28 cellular contexts compared by ENCODE assay signal in genomic region chr7:2225336-2225735, GRCh38. TPM values are rescaled to one million over a fixed set of nuclear protein-coding genes. Genes with fewer than 3 reads are reported as not detected.
A peak's percentile ranks its signal among the peaks of the same experiment; 100 is the strongest.
DNase-seq lines count a peak whose midpoint lies in the region; ATAC-seq and TF ChIP-seq lines count a peak whose summit lies in the region.
"Had no signal": no experiment of that assay in that cellular context is flagged by ENCODE, and none has a peak within 500 bp of the region (broad histone marks: within the 10 kb centered on the region; RNA-seq: fewer than 3 reads in every experiment).

No MANE protein-coding gene starts in this region.

- peaks cover 4% of the 10 kb centered on the region; the same call in 1 of the 2 replicates for H3K79me2 ChIP-seq in OCI-LY7 (ENCODE audit: insufficient read depth, low read depth, low read length)

- no TSS peak for BruUV-seq in OCI-LY7 (replicated peaks; lab: Mats Ljungman, UMichigan)

- WGBS in lung, 2 donors: 74 to 89% methylated on average over 14 of the region's 14 CpGs

- H3K27ac Mint-ChIP-seq in activated naive CD4-positive, alpha-beta T cell treated with anti-CD3 and anti-CD28 coated beads, Interleukin-2, amount 50 U/mL, for 72 hours: peak overlapping the region in 1 of 2 donors; percentile 65
- H3K27ac Mint-ChIP-seq: activated CD8-positive, alpha-beta T cell treated with anti-CD3 and anti-CD28 coated beads, Interleukin-2, amount 10 ng/mL, durations not matched to agents 7 days and 5 days; activated naive CD8-positive, alpha-beta T cell treated with anti-CD3 and anti-CD28 coated beads for 36 hours; B cell; CD8-positive, alpha-beta T cell; dendritic cell treated with granulocyte-macrophage colony-stimulating factor and Interleukin-4, amounts not matched to agents 40 ng/mL and 50 ng/mL, for 4 days; progenitor cell of endocrine pancreas; T-helper 1 cell treated with Interleukin-12 subunit alpha and Interleukin-12 subunit beta and Interleukin-4 antibody, amounts not matched to agents 30 μg/mL and 1 μg/mL, for 36 hours had no signal

- peak overlapping the region in 1 of 2 donors; percentile 75 for H3K27ac ChIP-seq in lung (ENCODE audit: low read depth in 1 of 2, low read length in 1 of 2)
- no peak overlapping the region for H3K27ac ChIP-seq in OCI-LY7 (ENCODE audit: low read depth, low read length, poor library complexity, severe bottlenecking)
- H3K27ac ChIP-seq: stomach, tibial nerve had no signal

- H3K4me3 ChIP-seq in epithelial cell of esophagus (ENCODE audit: low read length) (no peak overlapping the region), lung (no peak overlapping the region), OCI-LY7 (ENCODE audit: low read depth, low read length, poor library complexity, severe bottlenecking) (no peak overlapping the region)
- H3K4me3 ChIP-seq: K562, MG63, stomach, tibial nerve had no signal

- POLR2A ChIA-PET in OCI-LY7 (lab: Charles Lee): no interaction called here

- H4K20me1 ChIP-seq in OCI-LY7 (ENCODE audit: insufficient read depth, low read length): no peaks in the 10 kb centered on the region

- in situ Hi-C loops in Caki2 (cut with HindIII; ENCODE audit: low pct_unique_long_range_greater_than_20kb, low sequenced_read_pairs): no loop called here

- H3K27me3 ChIP-seq in lung (ENCODE audit: control insufficient read depth, insufficient read depth): no peaks in the 10 kb centered on the region
- H3K27me3 ChIP-seq: MG63, stomach, tibial nerve had no signal

- H3K4me2 ChIP-seq in OCI-LY7 (ENCODE audit: low read length): no peak overlapping the region

- H3K9me3 ChIP-seq in lung (ENCODE audit: control insufficient read depth in 2 of 2, insufficient read depth in 1 of 2, low read length in 1 of 2) (no peaks in the 10 kb centered on the region), OCI-LY7 (ENCODE audit: low read length) (no peaks in the 10 kb centered on the region)
- H3K9me3 ChIP-seq: MG63, stomach, tibial nerve had no signal

- peaks cover 0 to 7% of the 10 kb centered on the region in 2 donors for H3K36me3 Mint-ChIP-seq in activated naive CD4-positive, alpha-beta T cell treated with anti-CD3 and anti-CD28 coated beads, Interleukin-2, amount 50 U/mL, for 72 hours

- DNase-seq in Caki2 (ENCODE audit: low read depth) (peak; percentile 25), HPDE6-E6E7 (ENCODE audit: extremely low spot score) (peak; percentile 77), epithelial cell of esophagus (ENCODE audit: low read depth) (peak; percentile 93), lung (ENCODE audit: low spot score) (peak; percentile 68), SKM-1 (lab: John Stamatoyannopoulos, UW; ENCODE audit: unreplicated experiment) (no peak), left lobe of liver (ENCODE audit: low spot score) (no peak), OCI-LY7 (ENCODE audit: low spot score) (no peak)
- no peak for DNase-seq in activated naive CD4-positive, alpha-beta T cell treated with anti-CD3 and anti-CD28 coated beads, Interleukin-2, amount 50 U/mL, for 72 hours (ENCODE audit: low spot score in 2 of 2)
- DNase-seq: activated CD4-positive, alpha-beta T cell treated with anti-CD3 and anti-CD28 coated beads for 1 hour; activated CD8-positive, alpha-beta T cell treated with anti-CD3 and anti-CD28 coated beads, Interleukin-2, amount 10 ng/mL, durations not matched to agents 7 days and 5 days; activated naive CD8-positive, alpha-beta T cell treated with anti-CD3 and anti-CD28 coated beads for 36 hours; aorta; CD8-positive, alpha-beta T cell; central memory CD4-positive, alpha-beta T cell; DMS153; endodermal cell; mesendoderm; MG63; NCI-H2029 treated with DMSO at 0.1 percent for 48 hours; NCI-H2227 treated with DMSO at 0.1 percent for 48 hours; NCI-H526 treated with DMSO at 0.1 percent for 48 hours; stomach had no signal

- peak; percentile 76 for ATAC-seq in lung (ENCODE audit: insufficient read depth, low FRiP score)
- no peak for ATAC-seq in left lobe of liver
- no peak for ATAC-seq in activated naive CD4-positive, alpha-beta T cell treated with anti-CD3 and anti-CD28 coated beads, Interleukin-2, amount 50 U/mL, for 72 hours
- ATAC-seq: activated CD8-positive, alpha-beta T cell treated with anti-CD3 and anti-CD28 coated beads, Interleukin-2, amount 10 ng/mL, durations not matched to agents 7 days and 5 days; CD8-positive, alpha-beta T cell; K562 had no signal

- H3K36me3 ChIP-seq in lung (ENCODE audit: control insufficient read depth in 2 of 2, insufficient read depth in 2 of 2, low read length in 2 of 2) (peaks cover 0 to 51% of the 10 kb centered on the region in 2 donors), OCI-LY7 (ENCODE audit: insufficient read depth, low read length) (peaks cover 84% of the 10 kb centered on the region)

- intact Hi-C loops in OCI-LY7 (cut with micrococcal nuclease; ENCODE audit: unreplicated experiment): no loop called here

- CTCF ChIA-PET in OCI-LY7 (lab: Charles Lee; ENCODE audit: unreplicated experiment): no interaction called here

- no peaks in the 10 kb centered on the region for H3K9me3 Mint-ChIP-seq in activated naive CD4-positive, alpha-beta T cell treated with anti-CD3 and anti-CD28 coated beads, Interleukin-2, amount 50 U/mL, for 72 hours
- H3K9me3 Mint-ChIP-seq: activated naive CD8-positive, alpha-beta T cell treated with anti-CD3 and anti-CD28 coated beads for 36 hours; CD8-positive, alpha-beta T cell; dendritic cell treated with granulocyte-macrophage colony-stimulating factor and Interleukin-4, amounts not matched to agents 40 ng/mL and 50 ng/mL, for 4 days; endodermal cell; T-helper 1 cell treated with Interleukin-12 subunit alpha and Interleukin-12 subunit beta and Interleukin-4 antibody, amounts not matched to agents 30 μg/mL and 1 μg/mL, for 36 hours had no signal

- no peaks in the 10 kb centered on the region for H3K9me2 ChIP-seq in OCI-LY7 (ENCODE audit: insufficient read depth, low read length)

- peaks cover 0 to 7% of the 10 kb centered on the region in 2 donors for H3K4me1 ChIP-seq in lung (ENCODE audit: control insufficient read depth in 2 of 2, insufficient read depth in 2 of 2, low read length in 2 of 2)
- H3K4me1 ChIP-seq in OCI-LY7 (ENCODE audit: insufficient read depth, low read length, poor library complexity, severe bottlenecking): no peaks in the 10 kb centered on the region

- H2AFZ ChIP-seq in OCI-LY7 (ENCODE audit: low read length): no peak overlapping the region

- TF ChIP-seq CTCF in epithelial cell of esophagus (IDR thresholded peaks at IDR 0.05; ENCODE audit: insufficient read depth, low read depth, low read length, missing control alignments) (no peak), lung (IDR thresholded peaks at IDR 0.05; ENCODE audit: control extremely low read depth, extremely low read depth) (no peak), OCI-LY7 (conservative IDR thresholded peaks at IDR 0.05; ENCODE audit: low read length) (no peak)

RNA-seq across cellular contexts. Expression of gene MAD1L1, which starts 7.4 kb away (rescaled TPM):
- total RNA-seq in Caki2 (2014; rRNA removed; shearing (Covaris generic); ENCODE audit: low replicate concordance): 39.4 and 123 TPM in 2 replicates
- total RNA-seq in lung (10 to 100 TPM; 53.7 to 54.9 TPM), left lobe of liver (24.9 TPM), OCI-LY7 (2022) (58.3 and 60.9 TPM in 2 replicates)
- polyA plus RNA-seq in lung: 10 to 100 TPM; 43.0 to 46.0 TPM
- total RNA-seq in activated naive CD4-positive, alpha-beta T cell treated with anti-CD3 and anti-CD28 coated beads, Interleukin-2, amount 50 U/mL, for 72 hours: 10 to 100 TPM; 34.2 to 53.5 TPM
- total RNA-seq in OCI-LY7 (2014; rRNA removed; shearing (Covaris generic)): 65.3 and 125 TPM in 2 replicates

RNA-seq across cellular contexts. Expression of gene MRM2, which starts 16.7 kb away (rescaled TPM):
- 54.2 and 57.1 TPM in 2 replicates for total RNA-seq in Caki2 (2014; rRNA removed; shearing (Covaris generic); ENCODE audit: low replicate concordance)
- total RNA-seq in lung (10 to 100 TPM; 18.7 to 24.7 TPM), left lobe of liver (12.2 TPM), OCI-LY7 (2022) (45.1 and 52.3 TPM in 2 replicates)
- 10 to 100 TPM; 21.5 to 25.5 TPM for polyA plus RNA-seq in lung
- 10 to 100 TPM; 24.4 to 30.8 TPM for total RNA-seq in activated naive CD4-positive, alpha-beta T cell treated with anti-CD3 and anti-CD28 coated beads, Interleukin-2, amount 50 U/mL, for 72 hours
- total RNA-seq in OCI-LY7 (2014; rRNA removed; shearing (Covaris generic)): 45.1 and 49.3 TPM in 2 replicates

RNA-seq across cellular contexts. Expression of gene NUDT1, which starts 16.7 kb away (rescaled TPM):
- total RNA-seq in Caki2 (2014; rRNA removed; shearing (Covaris generic); ENCODE audit: low replicate concordance): 64.7 and 89.7 TPM in 2 replicates
- total RNA-seq in lung: 10 to 100 TPM in 1 of 2 donors, 1 to 10 TPM in 1; 9.3 to 16.1 TPM
- polyA plus RNA-seq in lung: 10 to 100 TPM; 20.9 to 24.7 TPM
- 2.2 TPM for total RNA-seq in left lobe of liver
- 10 to 100 TPM; 79.8 to 95.3 TPM for total RNA-seq in activated naive CD4-positive, alpha-beta T cell treated with anti-CD3 and anti-CD28 coated beads, Interleukin-2, amount 50 U/mL, for 72 hours
- total RNA-seq in OCI-LY7 (2014; rRNA removed; shearing (Covaris generic)): 117 and 124 TPM in 2 replicates
- 78.2 and 88.4 TPM in 2 replicates for total RNA-seq in OCI-LY7 (2022)

Comparison
In these comparisons a context has a peak if more than half of its experiments do, and no peak if none do; other contexts are left out.
1. DNase-seq: peak in Caki2 (single experiment), HPDE6-E6E7 (single experiment), epithelial cell of esophagus (single experiment) and lung (single experiment); none in SKM-1 (single experiment), left lobe of liver (single experiment), activated naive CD4-positive, alpha-beta T cell treated with anti-CD3 and anti-CD28 coated beads, Interleukin-2, amount 50 U/mL, for 72 hours (0 of 2) and OCI-LY7 (single experiment).